14 cellular contexts compared by ENCODE assay signal in the genomic region with DNA sequence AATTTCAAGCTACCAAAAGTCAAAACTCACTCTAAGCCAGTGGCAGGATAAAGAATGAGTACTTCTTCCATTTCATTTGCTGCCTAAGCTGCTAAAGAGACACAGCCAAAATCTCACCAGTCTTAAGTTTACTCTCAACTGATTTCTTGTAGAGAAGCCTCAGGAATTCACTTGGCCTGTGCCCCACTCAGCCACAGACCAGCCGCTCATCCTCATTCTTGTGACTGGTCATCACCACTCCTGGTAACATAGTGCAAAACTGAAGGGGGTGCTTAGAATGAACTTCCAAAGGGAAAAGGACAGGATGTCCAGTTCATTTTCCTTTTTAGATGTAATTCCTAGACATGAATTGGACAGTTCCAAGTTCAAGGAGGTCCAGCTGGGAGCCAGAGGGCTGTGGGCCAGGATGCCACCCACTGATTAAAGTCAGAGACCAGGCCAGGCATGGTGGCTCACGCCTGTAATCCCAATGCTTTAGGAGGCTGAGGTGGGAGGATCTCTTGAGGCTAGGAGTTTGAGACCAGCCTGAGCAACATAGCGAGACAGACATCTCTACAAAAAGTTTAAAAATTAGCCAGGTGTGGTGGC.
DNase-seq lines count a peak whose midpoint lies in the region; ATAC-seq, FAIRE-seq and TF ChIP-seq lines count a peak whose summit lies in the region.
"Had no signal": no experiment of that assay in that cellular context is flagged by ENCODE, and none has a peak within 500 bp of the region (broad histone marks: within the 10 kb centered on the region; RNA-seq: fewer than 3 reads in every experiment).

No MANE protein-coding gene starts in this region.

- H3K9me3 ChIP-seq in subcutaneous abdominal adipose tissue (ENCODE audit: control insufficient read depth in 5 of 5, low read length in 5 of 5): no peaks in the 10 kb centered on the region
- H3K9me3 ChIP-seq: testis had no signal

- H3K36me3 ChIP-seq in subcutaneous abdominal adipose tissue (ENCODE audit: control insufficient read depth in 5 of 5, insufficient read depth in 5 of 5, low read length in 5 of 5): no peaks in the 10 kb centered on the region

- no peak for TF ChIP-seq CTCF in astrocyte of the cerebellum (IDR thresholded peaks at IDR 0.05; ENCODE audit: low read depth, low read length, missing control alignments)

- no peak overlapping the region for H3K9ac ChIP-seq in subcutaneous abdominal adipose tissue (ENCODE audit: low read length in 5 of 5)

- H3K36me3 Mint-ChIP-seq in natural killer cell treated with Interleukin-12 subunit alpha and Interleukin-12 subunit beta and Interleukin-15 and Interleukin-18, amount 100 ng/mL, for 72 hours: no peaks in the 10 kb centered on the region
- H3K36me3 Mint-ChIP-seq: activated naive CD8-positive, alpha-beta T cell treated with anti-CD3 and anti-CD28 coated beads, Interleukin-2, amount 10 ng/mL, durations not matched to agents 7 days and 5 days had no signal

- no peak overlapping the region for H3K27ac Mint-ChIP-seq in natural killer cell treated with Interleukin-12 subunit alpha and Interleukin-12 subunit beta and Interleukin-15 and Interleukin-18, amount 100 ng/mL, for 72 hours
- H3K27ac Mint-ChIP-seq: activated naive CD8-positive, alpha-beta T cell treated with anti-CD3 and anti-CD28 coated beads, Interleukin-2, amount 10 ng/mL, durations not matched to agents 7 days and 5 days; T-helper 1 cell treated with Interleukin-12 subunit alpha and Interleukin-12 subunit beta and Interleukin-4 antibody, amounts not matched to agents 30 μg/mL and 1 μg/mL, for 36 hours had no signal

- DNase-seq in GM04503 (ENCODE audit: low read depth) (peak; percentile 87), astrocyte of the cerebellum (ENCODE audit: low read depth) (peak; percentile 91), foreskin melanocyte (peak; percentile 5), retina (no peak), GM12892 (ENCODE audit: insufficient read length) (no peak)
- DNase-seq in natural killer cell treated with Interleukin-12 subunit alpha and Interleukin-12 subunit beta and Interleukin-15 and Interleukin-18, amount 100 ng/mL, for 72 hours (ENCODE audit: low spot score): no peak
- DNase-seq: activated naive CD8-positive, alpha-beta T cell treated with anti-CD3 and anti-CD28 coated beads, Interleukin-2, amount 10 ng/mL, durations not matched to agents 7 days and 5 days; DMS153; NCI-H1694; testis had no signal

- H3K4me3 Mint-ChIP-seq in natural killer cell treated with Interleukin-12 subunit alpha and Interleukin-12 subunit beta and Interleukin-15 and Interleukin-18, amount 100 ng/mL, for 72 hours: no peak overlapping the region
- H3K4me3 Mint-ChIP-seq: activated naive CD8-positive, alpha-beta T cell treated with anti-CD3 and anti-CD28 coated beads, Interleukin-2, amount 10 ng/mL, durations not matched to agents 7 days and 5 days; T-helper 1 cell treated with Interleukin-12 subunit alpha and Interleukin-12 subunit beta and Interleukin-4 antibody, amounts not matched to agents 30 μg/mL and 1 μg/mL, for 36 hours had no signal

- H3K4me3 ChIP-seq in astrocyte of the cerebellum (ENCODE audit: low read depth, low read length) (no peak overlapping the region), subcutaneous abdominal adipose tissue (ENCODE audit: low read depth in 1 of 5, low read length in 5 of 5) (no peak overlapping the region)
- H3K4me3 ChIP-seq: testis had no signal

- peaks cover 0 to 4% of the 10 kb centered on the region in 2 donors for H3K27me3 Mint-ChIP-seq in natural killer cell treated with Interleukin-12 subunit alpha and Interleukin-12 subunit beta and Interleukin-15 and Interleukin-18, amount 100 ng/mL, for 72 hours
- H3K27me3 Mint-ChIP-seq: activated naive CD8-positive, alpha-beta T cell treated with anti-CD3 and anti-CD28 coated beads, Interleukin-2, amount 10 ng/mL, durations not matched to agents 7 days and 5 days had no signal

- H3K9me3 Mint-ChIP-seq in natural killer cell treated with Interleukin-12 subunit alpha and Interleukin-12 subunit beta and Interleukin-15 and Interleukin-18, amount 100 ng/mL, for 72 hours: peaks cover 3% of the 10 kb centered on the region
- H3K9me3 Mint-ChIP-seq: T-helper 1 cell treated with Interleukin-12 subunit alpha and Interleukin-12 subunit beta and Interleukin-4 antibody, amounts not matched to agents 30 μg/mL and 1 μg/mL, for 36 hours had no signal

- TF ChIP-seq POLR2A in GM12892 (IDR thresholded peaks at IDR 0.05; ENCODE audit: low read depth, low read length): no peak

- peak overlapping the region; percentile 33 for H3K27ac ChIP-seq in subcutaneous abdominal adipose tissue (ENCODE audit: low read depth, low read length)
- H3K27ac ChIP-seq: testis had no signal

- no peak for FAIRE-seq in GM12892 (lab: Jason Lieb, UNC)
- FAIRE-seq: islet of Langerhans had no signal

- peaks cover 0 to 13% (median 11%) of the 10 kb centered on the region in 5 donors for H3K4me1 ChIP-seq in subcutaneous abdominal adipose tissue (ENCODE audit: control insufficient read depth in 5 of 5, insufficient read depth in 5 of 5, low read length in 5 of 5)

- no peaks in the 10 kb centered on the region for H3K4me1 Mint-ChIP-seq in natural killer cell treated with Interleukin-12 subunit alpha and Interleukin-12 subunit beta and Interleukin-15 and Interleukin-18, amount 100 ng/mL, for 72 hours (ENCODE audit: low read depth in 2 of 2)
- H3K4me1 Mint-ChIP-seq: activated naive CD8-positive, alpha-beta T cell treated with anti-CD3 and anti-CD28 coated beads, Interleukin-2, amount 10 ng/mL, durations not matched to agents 7 days and 5 days had no signal

- H3K27me3 ChIP-seq in subcutaneous abdominal adipose tissue (ENCODE audit: control insufficient read depth in 5 of 5, insufficient read depth in 4 of 5, low read length in 5 of 5): no peaks in the 10 kb centered on the region
- H3K27me3 ChIP-seq: testis had no signal

- in situ Hi-C loops in astrocyte of the cerebellum (cut with HindIII; ENCODE audit: low sequenced_read_pairs): no loop called here

- ATAC-seq in HG02884 (IDR thresholded peaks at IDR 0.05; ENCODE audit: unreplicated experiment): no peak
- no peak for ATAC-seq in natural killer cell treated with Interleukin-12 subunit alpha and Interleukin-12 subunit beta and Interleukin-15 and Interleukin-18, amount 100 ng/mL, for 72 hours

Comparison
In these comparisons a context has a peak if more than half of its experiments do, and no peak if none do; other contexts are left out.
1. DNase-seq: peak in GM04503 (single experiment), astrocyte of the cerebellum (single experiment) and foreskin melanocyte (single experiment); none in retina (single experiment), GM12892 (single experiment) and natural killer cell treated with Interleukin-12 subunit alpha and Interleukin-12 subunit beta and Interleukin-15 and Interleukin-18, amount 100 ng/mL, for 72 hours (single experiment).